In the genomic region with DNA sequence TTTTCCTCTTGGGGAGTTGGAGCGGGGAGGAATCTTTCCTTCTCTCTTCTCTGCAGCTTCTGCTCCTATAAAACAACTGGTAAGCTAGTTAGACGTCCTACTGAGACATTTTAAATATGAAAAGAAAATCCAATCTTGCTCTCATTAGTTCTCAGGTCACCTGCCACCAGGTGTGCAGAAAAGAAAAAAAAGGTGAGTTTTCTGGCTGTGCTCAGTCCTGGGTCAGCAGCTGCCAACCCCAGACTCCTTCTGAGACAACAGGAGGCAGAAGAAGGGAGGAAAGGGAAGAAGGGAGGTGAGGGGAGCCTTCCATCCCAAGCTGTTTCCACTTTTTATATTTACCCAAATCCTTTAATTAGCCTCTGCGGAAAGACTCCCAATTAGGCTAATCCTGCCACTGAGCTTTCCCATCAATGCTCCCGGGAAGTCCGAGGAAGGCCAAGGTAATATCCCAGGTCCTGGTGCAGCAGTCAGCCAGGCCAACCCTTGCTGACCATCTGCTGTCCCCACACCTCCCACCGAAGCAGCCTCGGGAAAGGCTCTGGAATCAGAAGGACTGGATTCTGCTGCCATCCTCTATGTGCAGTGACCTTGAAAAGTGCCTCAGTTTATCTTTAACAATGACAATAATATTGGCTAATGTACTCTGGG, we compare ENCODE assay signal across 21 cellular contexts. TPM values are rescaled to one million over a fixed set of nuclear protein-coding genes. Genes with fewer than 3 reads are reported as not detected.
DNase-seq lines count a peak whose midpoint lies in the region.
"Had no signal": no experiment of that assay in that cellular context is flagged by ENCODE, and none has a peak within 500 bp of the region (broad histone marks: within the 10 kb centered on the region; RNA-seq: fewer than 3 reads in every experiment).

No MANE protein-coding gene starts in this region.

- DNase-seq in NCI-H524 (lab: John Stamatoyannopoulos, UW) = peak; percentile 7 to 56
- no peak for DNase-seq in NCI-H524 treated with DMSO at 0.1 percent for 48 hours (lab: John Stamatoyannopoulos, UW)
- DNase-seq in NCI-H69 (lab: John Stamatoyannopoulos, UW) = peak; percentile 49
- DNase-seq in cerebellum (ENCODE audit: low spot score) = peak; percentile 73
- DNase-seq in NOMO-1 (lab: John Stamatoyannopoulos, UW; ENCODE audit: unreplicated experiment in 2 of 2) = no peak
- DNase-seq in H4 (ENCODE audit: low spot score) = no peak
- no peak for DNase-seq in NCI-H446 treated with DMSO at 0.1 percent for 48 hours (lab: John Stamatoyannopoulos, UW)
- DNase-seq in hepatic stellate cell (ENCODE audit: low spot score) = no peak
- DNase-seq: 8988T; Calu3; CD8-positive, alpha-beta T cell; GOT3; KG1; NCI-H1092 treated with DMSO at 0.1 percent for 48 hours; NCI-H1436 treated with DMSO at 0.1 percent for 48 hours; NCI-H2029 treated with DMSO at 0.1 percent for 48 hours; NK-92 treated with Interleukin-12 subunit alpha and Interleukin-12 subunit beta, amount 100 ng/mL, for 24 hours; OCI-M1; SJCRH30; T-cell had no signal

RNA-seq across cellular contexts. Expression of a gene that starts 33.4 kb away (rescaled TPM):
- total RNA-seq in cerebellum = 0.27 TPM
- total RNA-seq in H4 (2014; rRNA removed; shearing (Covaris generic)) = 0.86 and 1.0 TPM in 2 replicates
- total RNA-seq: Calu3; CD8-positive, alpha-beta T cell; GM12878; SJCRH30; T-cell had no signal

Comparison
In these comparisons a context has a peak if more than half of its experiments do, and no peak if none do; other contexts are left out.
1. DNase-seq: peak in NCI-H524 (2 of 2), NCI-H69 (single experiment) and cerebellum (single experiment); none in NCI-H524 treated with DMSO at 0.1 percent for 48 hours (single experiment), NOMO-1 (0 of 2), H4 (single experiment), NCI-H446 treated with DMSO at 0.1 percent for 48 hours (single experiment) and hepatic stellate cell (single experiment).